12 cellular contexts compared by ENCODE assay signal in the genomic region with DNA sequence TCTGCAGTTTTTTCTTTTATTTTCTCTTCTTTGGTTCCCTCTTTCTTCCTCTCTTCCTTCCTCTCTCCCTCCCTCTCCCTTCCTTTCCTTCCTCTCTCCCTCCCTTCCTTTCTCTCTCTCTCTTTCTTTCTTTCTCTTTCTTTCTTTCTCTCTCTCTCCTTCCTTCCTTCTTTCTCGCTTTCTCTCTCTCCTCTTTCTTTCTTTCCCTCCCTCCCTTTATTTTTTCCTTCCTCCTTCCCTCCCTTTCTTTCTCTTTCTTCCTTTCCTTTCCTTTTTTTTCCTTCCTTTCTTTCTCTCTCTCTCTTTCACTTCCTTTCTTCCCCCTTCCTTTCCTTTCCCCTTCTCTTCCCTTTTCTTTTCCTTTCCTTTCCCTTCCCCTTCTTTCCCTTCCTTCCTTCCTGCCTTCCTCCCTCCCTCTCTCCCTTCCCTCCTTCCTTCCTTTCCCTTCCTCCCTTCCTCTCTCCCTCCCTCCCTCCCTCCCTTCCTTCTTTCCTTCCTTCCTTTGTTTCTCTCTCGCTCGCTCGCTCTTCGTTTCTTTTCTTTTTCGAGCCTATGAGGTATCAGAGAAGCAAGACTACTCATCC. TPM values are rescaled to one million over a fixed set of nuclear protein-coding genes. Genes with fewer than 3 reads are reported as not detected.
DNase-seq lines count a peak whose midpoint lies in the region; ATAC-seq and TF ChIP-seq lines count a peak whose summit lies in the region.
"Had no signal": no experiment of that assay in that cellular context is flagged by ENCODE, and none has a peak within 500 bp of the region (broad histone marks: within the 10 kb centered on the region; RNA-seq: fewer than 3 reads in every experiment).

No MANE protein-coding gene starts in this region.

- H3K27me3 Mint-ChIP-seq in activated T-cell treated with anti-CD3 and anti-CD28 coated beads, Interleukin-2, amount 50 U/mL, for 72 hours (ENCODE audit: low read depth) = no peaks in the 10 kb centered on the region
- H3K27me3 Mint-ChIP-seq in effector memory CD8-positive, alpha-beta T cell = no peaks in the 10 kb centered on the region
- H3K27me3 Mint-ChIP-seq in stimulated activated naive B cell treated with anti-CD40 and anti-IgM and Interleukin-4, amounts not matched to agents 10 μg/mL and 1 μg/mL and 100 μg/mL, for 72 hours = no peaks in the 10 kb centered on the region

- peak overlapping the region; percentile 47 to 57 for H3K4me3 Mint-ChIP-seq in activated T-cell treated with anti-CD3 and anti-CD28 coated beads, Interleukin-2, amount 50 U/mL, for 72 hours
- H3K4me3 Mint-ChIP-seq in effector memory CD8-positive, alpha-beta T cell = peak overlapping the region; percentile 33 to 46
- H3K4me3 Mint-ChIP-seq in stimulated activated naive B cell treated with anti-CD40 and anti-IgM and Interleukin-4, amounts not matched to agents 10 μg/mL and 1 μg/mL and 100 μg/mL, for 72 hours = peak overlapping the region; percentile 34 to 74
- H3K4me3 Mint-ChIP-seq: mesothelial cell of epicardium had no signal

- no peaks in the 10 kb centered on the region for H4K20me1 ChIP-seq in OCI-LY3 (ENCODE audit: insufficient read depth, low read length)

- no peak for TF ChIP-seq CTCF in OCI-LY3 (IDR thresholded peaks at IDR 0.05; ENCODE audit: low read depth, low read length)

- H3K27ac Mint-ChIP-seq in activated T-cell treated with anti-CD3 and anti-CD28 coated beads, Interleukin-2, amount 50 U/mL, for 72 hours = peak overlapping the region; percentile 40
- peak overlapping the region; percentile 94 to 95 for H3K27ac Mint-ChIP-seq in effector memory CD8-positive, alpha-beta T cell
- H3K27ac Mint-ChIP-seq in stimulated activated naive B cell treated with anti-CD40 and anti-IgM and Interleukin-4, amounts not matched to agents 10 μg/mL and 1 μg/mL and 100 μg/mL, for 72 hours = peak overlapping the region; percentile 85
- H3K27ac Mint-ChIP-seq: mesothelial cell of epicardium had no signal

- no peak for DNase-seq in activated T-cell treated with anti-CD3 and anti-CD28 coated beads, Interleukin-2, amount 50 U/mL, for 72 hours
- DNase-seq in activated T-cell treated with anti-CD3 and anti-CD28 coated beads for 4 hours (no peak), amniotic stem cell (lab: John Stamatoyannopoulos, UW) (no peak), NCI-H1092 treated with DMSO at 0.1 percent for 48 hours (lab: John Stamatoyannopoulos, UW) (no peak), putamen (ENCODE audit: low spot score) (no peak)
- DNase-seq in effector memory CD8-positive, alpha-beta T cell = no peak
- no peak for DNase-seq in stimulated activated naive B cell treated with anti-CD40 and anti-IgM and Interleukin-4, amounts not matched to agents 10 μg/mL and 1 μg/mL and 100 μg/mL, for 72 hours
- DNase-seq: DMS79 had no signal

- H3K9me3 ChIP-seq in OCI-LY3 (ENCODE audit: insufficient read depth, low read length) = no peaks in the 10 kb centered on the region

- H3K4me3 ChIP-seq in OCI-LY3 (ENCODE audit: low read length) = no peak overlapping the region
- H3K4me3 ChIP-seq: coronary artery had no signal

- H3K27me3 ChIP-seq in OCI-LY3 (ENCODE audit: low read depth, low read length) = no peaks in the 10 kb centered on the region

- ATAC-seq in activated T-cell treated with anti-CD3 and anti-CD28 coated beads, Interleukin-2, amount 50 U/mL, for 72 hours (replicated peaks in 1 of 2) = no peak
- ATAC-seq in effector memory CD8-positive, alpha-beta T cell (replicated peaks) = no peak
- ATAC-seq in stimulated activated naive B cell treated with anti-CD40 and anti-IgM and Interleukin-4, amounts not matched to agents 10 μg/mL and 1 μg/mL and 100 μg/mL, for 72 hours (replicated peaks) = no peak

- peaks cover 37% of the 10 kb centered on the region for H3K4me1 Mint-ChIP-seq in activated T-cell treated with anti-CD3 and anti-CD28 coated beads, Interleukin-2, amount 50 U/mL, for 72 hours (ENCODE audit: low read depth)
- peaks cover 30 to 37% of the 10 kb centered on the region in 2 donors for H3K4me1 Mint-ChIP-seq in effector memory CD8-positive, alpha-beta T cell (ENCODE audit: low read depth in 2 of 2)
- H3K4me1 Mint-ChIP-seq in stimulated activated naive B cell treated with anti-CD40 and anti-IgM and Interleukin-4, amounts not matched to agents 10 μg/mL and 1 μg/mL and 100 μg/mL, for 72 hours = peaks cover 25 to 40% of the 10 kb centered on the region in 2 donors

- no peaks in the 10 kb centered on the region for H3K79me2 ChIP-seq in OCI-LY3 (ENCODE audit: low read length)
- H3K79me2 ChIP-seq: parathyroid adenoma had no signal

- H3K4me1 ChIP-seq in OCI-LY3 (ENCODE audit: low read length) = peaks cover 27% of the 10 kb centered on the region
- H3K4me1 ChIP-seq: parathyroid adenoma had no signal

- no peak overlapping the region for H2AFZ ChIP-seq in OCI-LY3 (ENCODE audit: low read depth, low read length)
- H2AFZ ChIP-seq: parathyroid adenoma had no signal

- H3K27ac ChIP-seq in OCI-LY3 (ENCODE audit: low read length) = 0 out of 2 replicates have a peak overlapping the region, but pooled peaks have one; percentile 9
- H3K27ac ChIP-seq: parathyroid adenoma had no signal

- no peaks in the 10 kb centered on the region for H3K36me3 ChIP-seq in OCI-LY3 (replicated peaks; ENCODE audit: low read depth, low read length)

- H3K36me3 Mint-ChIP-seq in activated T-cell treated with anti-CD3 and anti-CD28 coated beads, Interleukin-2, amount 50 U/mL, for 72 hours (ENCODE audit: insufficient read depth in 2 of 2) = no peaks in the 10 kb centered on the region
- no peaks in the 10 kb centered on the region for H3K36me3 Mint-ChIP-seq in effector memory CD8-positive, alpha-beta T cell (ENCODE audit: insufficient read depth)
- H3K36me3 Mint-ChIP-seq in stimulated activated naive B cell treated with anti-CD40 and anti-IgM and Interleukin-4, amounts not matched to agents 10 μg/mL and 1 μg/mL and 100 μg/mL, for 72 hours = no peaks in the 10 kb centered on the region
- H3K36me3 Mint-ChIP-seq: mesothelial cell of epicardium had no signal

- H3K4me2 ChIP-seq in OCI-LY3 (ENCODE audit: low read length) = peak overlapping the region; percentile 45

- H3K9me3 Mint-ChIP-seq in activated T-cell treated with anti-CD3 and anti-CD28 coated beads, Interleukin-2, amount 50 U/mL, for 72 hours = no peaks in the 10 kb centered on the region
- H3K9me3 Mint-ChIP-seq in effector memory CD8-positive, alpha-beta T cell = no peaks in the 10 kb centered on the region
- peaks cover 0 to 2% of the 10 kb centered on the region in 2 donors for H3K9me3 Mint-ChIP-seq in stimulated activated naive B cell treated with anti-CD40 and anti-IgM and Interleukin-4, amounts not matched to agents 10 μg/mL and 1 μg/mL and 100 μg/mL, for 72 hours

- H3K9ac ChIP-seq in OCI-LY3 (ENCODE audit: low read length) = no peak overlapping the region
- H3K9ac ChIP-seq: parathyroid adenoma had no signal

RNA-seq across cellular contexts. Expression of gene CFAP54, which starts 13.7 kb away (rescaled TPM):
- total RNA-seq in activated T-cell treated with anti-CD3 and anti-CD28 coated beads, Interleukin-2, amount 50 U/mL, for 72 hours = under 1 TPM; 0.24 to 0.67 TPM

Comparison
In these comparisons a context has a peak if more than half of its experiments do, and no peak if none do; other contexts are left out.
1. H3K27ac Mint-ChIP-seq: peak in every context shown above with its lines; median percentile 94 in effector memory CD8-positive, alpha-beta T cell; 85 in stimulated activated naive B cell treated with anti-CD40 and anti-IgM and Interleukin-4, amounts not matched to agents 10 μg/mL and 1 μg/mL and 100 μg/mL, for 72 hours; 40 in activated T-cell treated with anti-CD3 and anti-CD28 coated beads, Interleukin-2, amount 50 U/mL, for 72 hours.